7 cellular contexts compared by ENCODE assay signal in genomic region chr2:112137516-112138142, GRCh38. TPM values are rescaled to one million over a fixed set of nuclear protein-coding genes. Genes with fewer than 3 reads are reported as not detected.
DNase-seq lines count a peak whose midpoint lies in the region; ATAC-seq and TF ChIP-seq lines count a peak whose summit lies in the region.

No MANE protein-coding gene starts in this region.

- intact Hi-C loops in esophagus muscularis mucosa (cut with DNase I) = no loop called here

- peaks cover 0 to 17% (median 0%) of the 10 kb centered on the region in 4 donors for H3K27me3 ChIP-seq in esophagus muscularis mucosa
- H3K27me3 ChIP-seq in neural cell (ENCODE audit: insufficient read depth, low read depth, low read length) = peaks cover 22% of the 10 kb centered on the region

- H3K36me3 ChIP-seq in esophagus muscularis mucosa = no peaks in the 10 kb centered on the region
- no peaks in the 10 kb centered on the region for H3K36me3 ChIP-seq in neural cell (ENCODE audit: insufficient read depth, low read length)

- 36% methylated on average over 15 of the region's 15 CpGs for WGBS in esophagus muscularis mucosa

- no peaks in the 10 kb centered on the region for H3K9me2 ChIP-seq in neural cell (ENCODE audit: insufficient read depth, low read length)

- peak overlapping the region; percentile 19 for H3K4me2 ChIP-seq in neural cell (ENCODE audit: low read length)

- TF ChIP-seq EP300 in esophagus muscularis mucosa (IDR thresholded peaks at IDR 0.05) (no peak), neural cell (conservative IDR thresholded peaks at IDR 0.05; ENCODE audit: poor library complexity, severe bottlenecking) (no peak)

- H3K9ac ChIP-seq in neural cell (ENCODE audit: low read length) = no peak overlapping the region

- TF ChIP-seq RAD21 in neural cell (conservative IDR thresholded peaks at IDR 0.05) = no peak

- ATAC-seq in HG03432 (IDR thresholded peaks at IDR 0.05; ENCODE audit: unreplicated experiment) (no peak), HG03520 (IDR thresholded peaks at IDR 0.05; ENCODE audit: unreplicated experiment) (no peak)

- no peak overlapping the region for H2AFZ ChIP-seq in neural cell (ENCODE audit: low read depth, low read length)

- TF ChIP-seq POLR2A in esophagus muscularis mucosa (IDR thresholded peaks at IDR 0.05; ENCODE audit: low read depth) = no peak

- TF ChIP-seq CTCF in GM20000 (IDR thresholded peaks at IDR 0.05; ENCODE audit: extremely low read depth, missing control alignments) = no peak
- TF ChIP-seq CTCF in esophagus muscularis mucosa (IDR thresholded peaks at IDR 0.05) = no peak
- TF ChIP-seq CTCF in neural cell (IDR thresholded peaks at IDR 0.05; ENCODE audit: poor library complexity, severe bottlenecking) = no peak

- DNase-seq in GM20000 (ENCODE audit: low spot score) = peak; percentile 56
- peak; percentile 24 for DNase-seq in SK-N-DZ (ENCODE audit: low spot score)
- peak; percentile 47 for DNase-seq in esophagus muscularis mucosa (ENCODE audit: extremely low spot score)
- no peak for DNase-seq in NCI-H1048 (lab: John Stamatoyannopoulos, UW)

- H3K4me1 ChIP-seq in esophagus muscularis mucosa = peaks cover 2 to 19% (median 18%) of the 10 kb centered on the region in 4 donors

- H3K27ac ChIP-seq in esophagus muscularis mucosa (replicated peaks in 1 of 4) (no peak overlapping the region), neural cell (ENCODE audit: low read length) (no peak overlapping the region)

- no peaks in the 10 kb centered on the region for H4K20me1 ChIP-seq in neural cell (ENCODE audit: insufficient read depth)

- H3K9me3 ChIP-seq in esophagus muscularis mucosa = peaks cover 0 to 8% (median 4%) of the 10 kb centered on the region in 4 donors
- H3K9me3 ChIP-seq in neural cell (ENCODE audit: low read length) = no peaks in the 10 kb centered on the region

- H3F3A ChIP-seq in neural cell (ENCODE audit: insufficient read depth, low read length, poor library complexity, severe bottlenecking) = no peaks in the 10 kb centered on the region

- no peaks in the 10 kb centered on the region for H3K79me2 ChIP-seq in neural cell (replicated peaks; ENCODE audit: insufficient read depth, low read length)

- H3K4me3 ChIP-seq in esophagus muscularis mucosa (peak overlapping the region; percentile 55 to 75 (median 60)), neural cell (ENCODE audit: low read length) (peak overlapping the region; percentile 68)

TF ChIP-seq in neural cell, 6 proteins besides CTCF, POLR2A, EP300 and RAD21:
- TF ChIP-seq MXI1 (conservative IDR thresholded peaks at IDR 0.05; ENCODE audit: poor library complexity, severe bottlenecking) = no peak
- TF ChIP-seq EZH2 (IDR thresholded peaks at IDR 0.05; ENCODE audit: borderline replicate concordance, insufficient read depth, low read length, poor library complexity, severe bottlenecking) = no peak
- no peak for TF ChIP-seq SMC3 (conservative IDR thresholded peaks at IDR 0.05; ENCODE audit: poor library complexity)
- no peak for TF ChIP-seq REST (IDR thresholded peaks at IDR 0.05; ENCODE audit: borderline replicate concordance)
- no peak for TF ChIP-seq TAF1 (IDR thresholded peaks at IDR 0.05; ENCODE audit: low read depth)
- TF ChIP-seq POLR2AphosphoS5 (IDR thresholded peaks at IDR 0.05) = no peak

RNA-seq across cellular contexts. Expression of gene FBLN7, which starts 0.6 kb away (rescaled TPM):
- 1.8 and 2.5 TPM in 2 replicates for polyA plus RNA-seq in SK-N-DZ (2014; cell fraction: cytosol; rRNA removed)
- 1.7 and 3.7 TPM in 2 replicates for polyA plus RNA-seq in SK-N-DZ (2014; cell fraction: nucleus; rRNA removed)
- 1 to 10 TPM; 1.1 to 2.1 (median 1.8) TPM for total RNA-seq in esophagus muscularis mucosa
- 0.50 TPM in 1 of 2 replicates, not detected in the other for polyA plus RNA-seq in neural cell
- 1.2 TPM in 1 of 2 replicates, not detected in the other for polyA minus RNA-seq in neural cell
